ENCODE assay signal across 8 cellular contexts in genomic region chr1:206784471-206784903, GRCh38.
DNase-seq lines count a peak whose midpoint lies in the region; ATAC-seq lines count a peak whose summit lies in the region.

No MANE protein-coding gene starts in this region.

- H3K9me3 ChIP-seq in BLaER1, result no peaks in the 10 kb centered on the region

- peaks cover 52% of the 10 kb centered on the region for H3K4me1 ChIP-seq in BLaER1

- H3K27ac ChIP-seq in BLaER1, result no peak overlapping the region

- peak overlapping the region; percentile 78 for H3K27ac Mint-ChIP-seq in activated naive CD8-positive, alpha-beta T cell treated with anti-CD3 and anti-CD28 coated beads, Interleukin-2, amount 50 U/mL, for 24 hours
- peak overlapping the region; percentile 51 to 66 for H3K27ac Mint-ChIP-seq in stimulated activated naive CD8-positive, alpha-beta T cell treated with anti-CD3 and anti-CD28 coated beads, Interleukin-15, amount 100 ng/mL, for 72 hours

- peak overlapping the region; percentile 47 for H3K4me3 Mint-ChIP-seq in activated naive CD8-positive, alpha-beta T cell treated with anti-CD3 and anti-CD28 coated beads, Interleukin-2, amount 50 U/mL, for 24 hours
- peak overlapping the region; percentile 75 to 79 for H3K4me3 Mint-ChIP-seq in stimulated activated naive CD8-positive, alpha-beta T cell treated with anti-CD3 and anti-CD28 coated beads, Interleukin-15, amount 100 ng/mL, for 72 hours

- H3K4me2 ChIP-seq in BLaER1, result peak overlapping the region; percentile 85

- H3K36me3 Mint-ChIP-seq in activated naive CD8-positive, alpha-beta T cell treated with anti-CD3 and anti-CD28 coated beads, Interleukin-2, amount 50 U/mL, for 24 hours (ENCODE audit: low read depth), result peaks cover 2% of the 10 kb centered on the region

- H3K27me3 ChIP-seq in BLaER1, result no peaks in the 10 kb centered on the region

- DNase-seq in RPMI8226, result peak; percentile 76
- peak; percentile 87 for DNase-seq in activated naive CD8-positive, alpha-beta T cell treated with anti-CD3 and anti-CD28 coated beads, Interleukin-2, amount 50 U/mL, for 24 hours
- DNase-seq in stimulated activated naive CD8-positive, alpha-beta T cell treated with anti-CD3 and anti-CD28 coated beads, Interleukin-15, amount 100 ng/mL, for 72 hours, result peak; percentile 83 to 90
- DNase-seq in iPS-NIHi11 (ENCODE audit: low spot score), result no peak
- no peak for DNase-seq in amygdala (lab: John Stamatoyannopoulos, UW)
- no peak for DNase-seq in iPS-NIHi7 (ENCODE audit: extremely low spot score)

- no peaks in the 10 kb centered on the region for H3K9me3 Mint-ChIP-seq in activated naive CD8-positive, alpha-beta T cell treated with anti-CD3 and anti-CD28 coated beads, Interleukin-2, amount 50 U/mL, for 24 hours
- no peaks in the 10 kb centered on the region for H3K9me3 Mint-ChIP-seq in stimulated activated naive CD8-positive, alpha-beta T cell treated with anti-CD3 and anti-CD28 coated beads, Interleukin-15, amount 100 ng/mL, for 72 hours

- peaks cover 15% of the 10 kb centered on the region for H3K27me3 Mint-ChIP-seq in activated naive CD8-positive, alpha-beta T cell treated with anti-CD3 and anti-CD28 coated beads, Interleukin-2, amount 50 U/mL, for 24 hours
- H3K27me3 Mint-ChIP-seq in stimulated activated naive CD8-positive, alpha-beta T cell treated with anti-CD3 and anti-CD28 coated beads, Interleukin-15, amount 100 ng/mL, for 72 hours, result peaks cover 13% of the 10 kb centered on the region

- H3K9ac ChIP-seq in BLaER1, result peak overlapping the region; percentile 6; the same call in 1 of the 2 replicates

- ATAC-seq in GM21717 (IDR thresholded peaks at IDR 0.05; ENCODE audit: unreplicated experiment), result peak; percentile 62
- peak; percentile 65 for ATAC-seq in activated naive CD8-positive, alpha-beta T cell treated with anti-CD3 and anti-CD28 coated beads, Interleukin-2, amount 50 U/mL, for 24 hours
- peak; percentile 87 for ATAC-seq in stimulated activated naive CD8-positive, alpha-beta T cell treated with anti-CD3 and anti-CD28 coated beads, Interleukin-15, amount 100 ng/mL, for 72 hours

- H3K4me3 ChIP-seq in BLaER1, result no peak overlapping the region

- H4K20me1 ChIP-seq in BLaER1, result no peaks in the 10 kb centered on the region

- H3K36me3 ChIP-seq in BLaER1, result no peaks in the 10 kb centered on the region

- peaks cover 71% of the 10 kb centered on the region for H3K4me1 Mint-ChIP-seq in activated naive CD8-positive, alpha-beta T cell treated with anti-CD3 and anti-CD28 coated beads, Interleukin-2, amount 50 U/mL, for 24 hours
- peaks cover 62% of the 10 kb centered on the region for H3K4me1 Mint-ChIP-seq in stimulated activated naive CD8-positive, alpha-beta T cell treated with anti-CD3 and anti-CD28 coated beads, Interleukin-15, amount 100 ng/mL, for 72 hours

Comparison
In these comparisons a context has a peak if more than half of its experiments do, and no peak if none do; other contexts are left out.
1. DNase-seq: peak in RPMI8226 (single experiment), activated naive CD8-positive, alpha-beta T cell treated with anti-CD3 and anti-CD28 coated beads, Interleukin-2, amount 50 U/mL, for 24 hours (single experiment) and stimulated activated naive CD8-positive, alpha-beta T cell treated with anti-CD3 and anti-CD28 coated beads, Interleukin-15, amount 100 ng/mL, for 72 hours (2 of 2); none in iPS-NIHi11 (single experiment), amygdala (0 of 56) and iPS-NIHi7 (single experiment).
2. Peak in every context shown above with its lines, with median percentiles within 50 percentile points of each other: ATAC-seq.